Comparison of ENCODE assay signal across 13 cellular contexts in genomic region chr22:27438271-27438980, GRCh38.
DNase-seq lines count a peak whose midpoint lies in the region; TF ChIP-seq lines count a peak whose summit lies in the region.
"Had no signal": no experiment of that assay in that cellular context is flagged by ENCODE, and none has a peak within 500 bp of the region (broad histone marks: within the 10 kb centered on the region; RNA-seq: fewer than 3 reads in every experiment).

No MANE protein-coding gene starts in this region.

- H3K79me2 ChIP-seq in hepatocyte = no peaks in the 10 kb centered on the region

- peaks cover 0 to 4% (median 0%) of the 10 kb centered on the region in 5 donors for H3K9me3 Mint-ChIP-seq in CD8-positive, alpha-beta memory T cell
- H3K9me3 Mint-ChIP-seq: natural killer cell had no signal

- H3K36me3 ChIP-seq in SJCRH30 (no peaks in the 10 kb centered on the region), hepatocyte (replicated peaks; ENCODE audit: insufficient read depth, low read depth) (no peaks in the 10 kb centered on the region)
- H3K36me3 ChIP-seq in CD8-positive, alpha-beta memory T cell (ENCODE audit: insufficient read depth, low read length) = no peaks in the 10 kb centered on the region

- H3K36me3 Mint-ChIP-seq in CD8-positive, alpha-beta memory T cell = no peaks in the 10 kb centered on the region
- H3K36me3 Mint-ChIP-seq: natural killer cell had no signal

- H3K4me1 Mint-ChIP-seq in CD8-positive, alpha-beta memory T cell = no peaks in the 10 kb centered on the region
- H3K4me1 Mint-ChIP-seq: natural killer cell had no signal

- H3K4me1 ChIP-seq in SJCRH30 = peaks cover 64% of the 10 kb centered on the region
- peaks cover 22% of the 10 kb centered on the region for H3K4me1 ChIP-seq in hepatocyte (ENCODE audit: insufficient read depth)
- H3K4me1 ChIP-seq in CD8-positive, alpha-beta memory T cell (ENCODE audit: insufficient read depth, low read length) = no peaks in the 10 kb centered on the region
- H3K4me1 ChIP-seq: A549 had no signal

- peak overlapping the region; percentile 8 for H3K4me2 ChIP-seq in hepatocyte
- H3K4me2 ChIP-seq: A549, KMS-11 had no signal

- H3K27me3 ChIP-seq in SJCRH30 = no peaks in the 10 kb centered on the region
- no peaks in the 10 kb centered on the region for H3K27me3 ChIP-seq in hepatocyte
- no peaks in the 10 kb centered on the region for H3K27me3 ChIP-seq in CD8-positive, alpha-beta memory T cell (ENCODE audit: insufficient read depth, low read length, poor library complexity, severe bottlenecking)

- peak overlapping the region; percentile 51 for H3K27ac ChIP-seq in SJCRH30
- no peak overlapping the region for H3K27ac ChIP-seq in hepatocyte
- H3K27ac ChIP-seq in substantia nigra (ENCODE audit: low read depth, low read length, poor library complexity, severe bottlenecking) = no peak overlapping the region
- H3K27ac ChIP-seq in CD8-positive, alpha-beta memory T cell (ENCODE audit: low read depth, low read length) = no peak overlapping the region
- H3K27ac ChIP-seq: A549, KMS-11 had no signal

- CTCF ChIA-PET in CD8-positive, alpha-beta memory T cell (lab: Charles Lee) = no interaction called here

- WGBS in hepatocyte (ENCODE audit: low lambda C conversion rate, missing lambda C conversion rate) = 35% methylated on average over 22 of the region's 22 CpGs

- H3K27ac Mint-ChIP-seq in CD8-positive, alpha-beta memory T cell = no peak overlapping the region
- H3K27ac Mint-ChIP-seq: natural killer cell had no signal

- DNase-seq in NCI-H1417 (lab: John Stamatoyannopoulos, UW) (peak in 2 of 3 experiments; percentile 5 to 40), NCI-H1417 treated with DMSO at 0.1 percent for 48 hours (lab: John Stamatoyannopoulos, UW) (no peak), SJCRH30 (peak; percentile 96 to 97), hepatocyte (ENCODE audit: low spot score) (peak; percentile 57), substantia nigra (lab: John Stamatoyannopoulos, UW) (peak in 25 of 49 donors; percentile 4 to 68 (median 25)), NCI-H774 (lab: John Stamatoyannopoulos, UW) (no peak)
- DNase-seq in activated CD4-positive, alpha-beta T cell treated with anti-CD3 and anti-CD28 coated beads, Interleukin-2, amount 50 U/mL, for 1 hour = no peak
- DNase-seq in CD8-positive, alpha-beta memory T cell = no peak
- DNase-seq: activated effector memory CD4-positive, alpha-beta T cell treated with Interleukin-2 at 50 U/mL for 16 hours; natural killer cell; SW 1271 had no signal

- H3K9me2 ChIP-seq in hepatocyte (replicated peaks; ENCODE audit: insufficient read depth) = no peaks in the 10 kb centered on the region

- POLR2A ChIA-PET in CD8-positive, alpha-beta memory T cell (lab: Charles Lee) = no interaction called here

- H4K20me1 ChIP-seq in hepatocyte (ENCODE audit: insufficient read depth, poor library complexity, severe bottlenecking) = no peaks in the 10 kb centered on the region

- no peak overlapping the region for H2AFZ ChIP-seq in hepatocyte

- TF ChIP-seq CTCF in hepatocyte (IDR thresholded peaks at IDR 0.05; ENCODE audit: poor library complexity) = peak; percentile 5

- H3K4me3 ChIP-seq in SJCRH30 (peak overlapping the region; percentile 8), hepatocyte (no peak overlapping the region)
- no peak overlapping the region for H3K4me3 ChIP-seq in CD8-positive, alpha-beta memory T cell (ENCODE audit: low read length)
- H3K4me3 ChIP-seq: A549 had no signal

- H3K27me3 Mint-ChIP-seq in CD8-positive, alpha-beta memory T cell = peaks cover 0 to 9% of the 10 kb centered on the region in 2 donors

- H3K9me3 ChIP-seq in SJCRH30 (replicated peaks) = no peaks in the 10 kb centered on the region
- H3K9me3 ChIP-seq in hepatocyte (ENCODE audit: low read depth) = no peaks in the 10 kb centered on the region
- H3K9me3 ChIP-seq in CD8-positive, alpha-beta memory T cell (ENCODE audit: low read length) = no peaks in the 10 kb centered on the region
- H3K9me3 ChIP-seq: A549 had no signal

- H3K4me3 Mint-ChIP-seq in CD8-positive, alpha-beta memory T cell = no peak overlapping the region
- H3K4me3 Mint-ChIP-seq: natural killer cell had no signal

Comparison
In these comparisons a context has a peak if more than half of its experiments do, and no peak if none do; other contexts are left out.
1. DNase-seq: peak in NCI-H1417 (2 of 3), SJCRH30 (2 of 2), hepatocyte (single experiment) and substantia nigra (25 of 49); none in NCI-H1417 treated with DMSO at 0.1 percent for 48 hours (single experiment), activated CD4-positive, alpha-beta T cell treated with anti-CD3 and anti-CD28 coated beads, Interleukin-2, amount 50 U/mL, for 1 hour (single experiment), CD8-positive, alpha-beta memory T cell (0 of 5) and NCI-H774 (single experiment).